ENCODE assay signal across 9 cellular contexts in the genomic region with DNA sequence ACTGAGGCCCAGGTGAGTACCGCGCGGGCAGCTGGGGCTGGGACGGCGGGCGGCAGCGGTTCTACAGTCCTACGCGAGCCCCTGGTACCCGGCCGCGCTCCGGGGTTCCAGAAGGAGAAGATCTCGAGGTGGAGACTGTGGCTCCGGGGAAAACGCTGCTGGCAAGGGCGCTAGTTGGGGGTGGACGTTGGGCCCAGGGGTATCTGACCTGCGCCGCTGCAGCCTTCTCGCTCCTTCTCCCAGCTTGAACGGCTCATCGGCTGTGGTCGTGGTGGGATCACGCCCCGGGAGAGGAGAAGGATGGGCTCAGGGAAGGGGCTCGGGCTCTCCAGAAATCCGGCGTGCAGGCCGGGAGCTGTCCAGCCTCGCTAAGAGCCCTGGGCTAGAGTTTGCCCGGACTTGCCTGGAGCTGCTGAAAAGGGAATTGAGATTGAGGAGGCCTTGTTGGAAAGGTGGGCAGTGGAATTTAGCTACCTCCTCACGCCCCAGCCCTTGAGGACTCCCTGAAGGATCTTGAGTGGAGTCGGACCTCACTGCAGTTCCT. TPM values are rescaled to one million over a fixed set of nuclear protein-coding genes. Genes with fewer than 3 reads are reported as not detected.
A peak's percentile ranks its signal among the peaks of the same experiment; 100 is the strongest.
DNase-seq lines count a peak whose midpoint lies in the region; ATAC-seq and TF ChIP-seq lines count a peak whose summit lies in the region.
"Had no signal": no experiment of that assay in that cellular context is flagged by ENCODE, and none has a peak within 500 bp of the region (broad histone marks: within the 10 kb centered on the region; RNA-seq: fewer than 3 reads in every experiment).

No MANE protein-coding gene starts in this region.

- H3K36me3 ChIP-seq in CD4-positive, CD25-positive, alpha-beta regulatory T cell (ENCODE audit: control insufficient read depth, insufficient read depth, low read length) = no peaks in the 10 kb centered on the region
- H3K36me3 ChIP-seq in OCI-LY7 (ENCODE audit: insufficient read depth, low read length) = no peaks in the 10 kb centered on the region

- no peaks in the 10 kb centered on the region for H3K79me2 ChIP-seq in OCI-LY7 (ENCODE audit: insufficient read depth, low read depth, low read length)

- POLR2A ChIA-PET in OCI-LY7 (lab: Charles Lee) = no interaction called here

- CTCF ChIA-PET in OCI-LY7 (lab: Charles Lee; ENCODE audit: unreplicated experiment) = no interaction called here

- H3K27ac Mint-ChIP-seq in CD4-positive, CD25-positive, alpha-beta regulatory T cell = no peak overlapping the region
- H3K27ac Mint-ChIP-seq in endothelial cell (ENCODE audit: unreplicated experiment) (no peak overlapping the region), neural crest cell (ENCODE audit: unreplicated experiment) (no peak overlapping the region)
- H3K27ac Mint-ChIP-seq: activated naive CD4-positive, alpha-beta T cell treated with anti-CD3 and anti-CD28 coated beads, Interleukin-2, amount 50 U/mL, for 72 hours had no signal

- H4K20me1 ChIP-seq in OCI-LY7 (ENCODE audit: insufficient read depth, low read length) = no peaks in the 10 kb centered on the region

- no peaks in the 10 kb centered on the region for H3K9me3 ChIP-seq in CD4-positive, CD25-positive, alpha-beta regulatory T cell (ENCODE audit: control insufficient read depth in 2 of 2, low read length in 2 of 2)
- H3K9me3 ChIP-seq in OCI-LY7 (ENCODE audit: low read length) = no peaks in the 10 kb centered on the region

- H2AFZ ChIP-seq in OCI-LY7 (ENCODE audit: low read length) = no peak overlapping the region

- no TSS peak for BruUV-seq in OCI-LY7 (replicated peaks; lab: Mats Ljungman, UMichigan)

- no peak overlapping the region for H3K27ac ChIP-seq in CD4-positive, CD25-positive, alpha-beta regulatory T cell (ENCODE audit: insufficient read depth, low read length, poor library complexity, severe bottlenecking)
- no peak overlapping the region for H3K27ac ChIP-seq in OCI-LY7 (ENCODE audit: low read depth, low read length, poor library complexity, severe bottlenecking)

- H3K27me3 ChIP-seq in CD4-positive, CD25-positive, alpha-beta regulatory T cell (ENCODE audit: control insufficient read depth, insufficient read depth, low read length) = peaks cover 9% of the 10 kb centered on the region

- H3K9me2 ChIP-seq in OCI-LY7 (ENCODE audit: insufficient read depth, low read length) = no peaks in the 10 kb centered on the region

- no peaks in the 10 kb centered on the region for H3K9me3 Mint-ChIP-seq in CD4-positive, CD25-positive, alpha-beta regulatory T cell
- H3K9me3 Mint-ChIP-seq in endothelial cell (ENCODE audit: unreplicated experiment) = no peaks in the 10 kb centered on the region
- H3K9me3 Mint-ChIP-seq in neural crest cell = no peaks in the 10 kb centered on the region
- H3K9me3 Mint-ChIP-seq: activated naive CD4-positive, alpha-beta T cell treated with anti-CD3 and anti-CD28 coated beads, Interleukin-2, amount 50 U/mL, for 72 hours had no signal

- peaks cover 35% of the 10 kb centered on the region for H3K27me3 Mint-ChIP-seq in CD4-positive, CD25-positive, alpha-beta regulatory T cell
- H3K27me3 Mint-ChIP-seq in endothelial cell (ENCODE audit: unreplicated experiment) (peaks cover 13% of the 10 kb centered on the region), neural crest cell (ENCODE audit: low read depth) (peaks cover 75% of the 10 kb centered on the region)

- peak overlapping the region; percentile 58; the same call in 1 of the 2 replicates for H3K4me2 ChIP-seq in OCI-LY7 (ENCODE audit: low read length)

- no peaks in the 10 kb centered on the region for H3K36me3 Mint-ChIP-seq in CD4-positive, CD25-positive, alpha-beta regulatory T cell
- H3K36me3 Mint-ChIP-seq in endothelial cell (ENCODE audit: low read depth, unreplicated experiment) (no peaks in the 10 kb centered on the region), neural crest cell (ENCODE audit: low read depth) (peaks cover 4% of the 10 kb centered on the region)
- H3K36me3 Mint-ChIP-seq: activated naive CD4-positive, alpha-beta T cell treated with anti-CD3 and anti-CD28 coated beads, Interleukin-2, amount 50 U/mL, for 72 hours had no signal

- TF ChIP-seq CTCF in OCI-LY7 (conservative IDR thresholded peaks at IDR 0.05; ENCODE audit: low read length) (no peak), endothelial cell (IDR thresholded peaks at IDR 0.05; ENCODE audit: unreplicated experiment) (no peak), neural crest cell (conservative IDR thresholded peaks at IDR 0.05) (no peak)

- no peak for DNase-seq in CD4-positive, CD25-positive, alpha-beta regulatory T cell
- DNase-seq in OCI-LY7 (ENCODE audit: low spot score) (no peak), endothelial cell (ENCODE audit: low spot score) (peak; percentile 61), neural crest cell (ENCODE audit: low read depth, low spot score) (no peak), ureter (ENCODE audit: low spot score) (no peak), globus pallidus (ENCODE audit: low spot score) (no peak), NCI-H2171 (lab: John Stamatoyannopoulos, UW) (no peak)

- H3K4me3 Mint-ChIP-seq in CD4-positive, CD25-positive, alpha-beta regulatory T cell = peak overlapping the region; percentile 72 to 89 (median 81)
- H3K4me3 Mint-ChIP-seq in endothelial cell (ENCODE audit: unreplicated experiment) (peak overlapping the region; percentile 86), neural crest cell (peak overlapping the region; percentile 92)

- peaks cover 25% of the 10 kb centered on the region for H3K4me1 ChIP-seq in CD4-positive, CD25-positive, alpha-beta regulatory T cell (ENCODE audit: control insufficient read depth, insufficient read depth, low read length, poor library complexity, severe bottlenecking)
- H3K4me1 ChIP-seq in OCI-LY7 (ENCODE audit: insufficient read depth, low read length, poor library complexity, severe bottlenecking) = peaks cover 6% of the 10 kb centered on the region

- H3K4me1 Mint-ChIP-seq in CD4-positive, CD25-positive, alpha-beta regulatory T cell = peaks cover 0 to 31% (median 2%) of the 10 kb centered on the region in 4 donors
- H3K4me1 Mint-ChIP-seq in endothelial cell (ENCODE audit: unreplicated experiment) (peaks cover 27% of the 10 kb centered on the region), neural crest cell (peaks cover 52% of the 10 kb centered on the region)

- no peak overlapping the region for H3K4me3 ChIP-seq in CD4-positive, CD25-positive, alpha-beta regulatory T cell (ENCODE audit: low read depth, low read length)
- peak overlapping the region; percentile 60 for H3K4me3 ChIP-seq in OCI-LY7 (ENCODE audit: low read depth, low read length, poor library complexity, severe bottlenecking)

- intact Hi-C loops in OCI-LY7 (cut with micrococcal nuclease; ENCODE audit: unreplicated experiment) = loop anchor here (10.0 kb wide), 1 partner anchor 457 kb away; no protein-coding TSS in a partner anchor

- ATAC-seq in CD4-positive, CD25-positive, alpha-beta regulatory T cell (ENCODE audit: low read depth in 2 of 2) = no peak
- ATAC-seq in HG02885 (IDR thresholded peaks at IDR 0.05; ENCODE audit: poor library complexity, unreplicated experiment) = no peak

RNA-seq across cellular contexts. Expression of a gene that starts 1.1 kb away (rescaled TPM):
- total RNA-seq in CD4-positive, CD25-positive, alpha-beta regulatory T cell = 1.7 TPM
- polyA plus RNA-seq in CD4-positive, CD25-positive, alpha-beta regulatory T cell = under 1 TPM; 0.11 to 0.49 (median 0.32) TPM
- 0.08 and 0.13 TPM in 2 replicates for total RNA-seq in OCI-LY7 (2014; rRNA removed; shearing (Covaris generic))
- total RNA-seq in OCI-LY7 (2022) = not detected in 2 replicates
- total RNA-seq in endothelial cell (ENCODE audit: unreplicated experiment) = 1.2 TPM
- total RNA-seq in neural crest cell = 10.7 and 12.1 TPM in 2 replicates
- 2.8 TPM for total RNA-seq in ureter
- total RNA-seq: activated naive CD4-positive, alpha-beta T cell treated with anti-CD3 and anti-CD28 coated beads, Interleukin-2, amount 50 U/mL, for 72 hours had no signal

RNA-seq across cellular contexts. Expression of a gene that starts 35.1 kb away (rescaled TPM):
- 12.3 TPM for total RNA-seq in CD4-positive, CD25-positive, alpha-beta regulatory T cell
- 10 to 100 TPM; 21.0 to 31.1 (median 24.9) TPM for polyA plus RNA-seq in CD4-positive, CD25-positive, alpha-beta regulatory T cell
- 43.8 and 61.1 TPM in 2 replicates for total RNA-seq in OCI-LY7 (2014; rRNA removed; shearing (Covaris generic))
- total RNA-seq in OCI-LY7 (2022) (40.1 and 42.1 TPM in 2 replicates), endothelial cell (ENCODE audit: unreplicated experiment) (44.7 TPM), neural crest cell (41.2 and 44.5 TPM in 2 replicates), ureter (34.2 TPM)

RNA-seq across cellular contexts. Expression of a gene that starts 42.4 kb away (rescaled TPM):
- total RNA-seq in CD4-positive, CD25-positive, alpha-beta regulatory T cell = 4.6 TPM
- 10 to 100 TPM; 11.2 to 20.8 (median 13.3) TPM for polyA plus RNA-seq in CD4-positive, CD25-positive, alpha-beta regulatory T cell
- total RNA-seq in OCI-LY7 (2014; rRNA removed; shearing (Covaris generic)) = 0.21 and 0.63 TPM in 2 replicates
- total RNA-seq in OCI-LY7 (2022) (1.2 and 1.8 TPM in 2 replicates), endothelial cell (ENCODE audit: unreplicated experiment) (142 TPM), neural crest cell (21.2 and 22.4 TPM in 2 replicates), ureter (18.2 TPM)

RNA-seq across cellular contexts. Expression of a gene that starts 57.9 kb away (rescaled TPM):
- total RNA-seq in CD4-positive, CD25-positive, alpha-beta regulatory T cell = 47.6 TPM
- 100 to 1,000 TPM in 3 of 4 donors, 10 to 100 TPM in 1; 90.6 to 118 (median 105) TPM for polyA plus RNA-seq in CD4-positive, CD25-positive, alpha-beta regulatory T cell
- total RNA-seq in OCI-LY7 (2014; rRNA removed; shearing (Covaris generic)) = 89.5 and 155 TPM in 2 replicates
- total RNA-seq in OCI-LY7 (2022) (106 and 133 TPM in 2 replicates), endothelial cell (ENCODE audit: unreplicated experiment) (59.2 TPM), neural crest cell (113 and 119 TPM in 2 replicates), ureter (44.0 TPM)
